In the genomic region with DNA sequence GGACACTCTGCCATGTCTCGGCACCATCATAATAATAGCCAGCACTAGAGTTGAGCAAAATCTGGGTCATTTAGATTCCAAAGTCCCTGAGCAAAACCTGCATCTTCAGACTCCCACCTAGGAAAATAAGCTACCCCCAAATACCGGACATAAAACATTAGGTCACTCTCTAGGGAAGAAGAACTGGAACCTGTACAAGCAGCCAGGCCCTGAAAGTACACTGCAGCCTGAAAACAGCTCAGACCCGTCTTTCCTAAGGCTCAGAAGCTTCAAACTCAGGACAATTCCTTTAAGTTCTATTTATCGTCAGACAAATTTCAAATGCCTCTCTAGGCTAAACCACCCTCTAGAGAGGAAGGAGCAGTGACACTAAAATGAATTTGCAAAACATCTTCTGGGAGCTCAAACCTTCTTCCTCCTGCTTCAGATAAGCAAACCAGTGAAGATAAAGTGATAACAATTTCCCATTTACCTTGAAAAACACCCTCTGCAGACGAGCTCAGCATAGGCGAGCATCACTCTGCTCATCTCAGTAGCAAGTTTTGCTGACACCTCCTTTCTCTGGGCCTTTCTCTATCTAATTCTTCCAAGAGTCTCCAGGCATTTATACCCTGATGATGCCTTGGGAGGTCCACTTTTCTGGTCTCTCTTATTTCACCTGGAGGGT, we compare ENCODE assay signal across 9 cellular contexts. TPM values are rescaled to one million over a fixed set of nuclear protein-coding genes. Genes with fewer than 3 reads are reported as not detected.
DNase-seq lines count a peak whose midpoint lies in the region; ATAC-seq and TF ChIP-seq lines count a peak whose summit lies in the region.
"Had no signal": no experiment of that assay in that cellular context is flagged by ENCODE, and none has a peak within 500 bp of the region (broad histone marks: within the 10 kb centered on the region; RNA-seq: fewer than 3 reads in every experiment).

No MANE protein-coding gene starts in this region.

- peaks cover 47% of the 10 kb centered on the region for H3K36me3 Mint-ChIP-seq in activated naive CD4-positive, alpha-beta T cell treated with anti-CD3 and anti-CD28 coated beads, Interleukin-2, amount 10 ng/mL, durations not matched to agents 7 days and 5 days
- H3K36me3 Mint-ChIP-seq in T-helper 17 cell (ENCODE audit: low read depth) (peaks cover 2% of the 10 kb centered on the region), type B pancreatic cell (peaks cover 3% of the 10 kb centered on the region)

- no peak for TF ChIP-seq CTCF in type B pancreatic cell (conservative IDR thresholded peaks at IDR 0.05)

- H3K27me3 Mint-ChIP-seq in activated naive CD4-positive, alpha-beta T cell treated with anti-CD3 and anti-CD28 coated beads, Interleukin-2, amount 10 ng/mL, durations not matched to agents 7 days and 5 days: no peaks in the 10 kb centered on the region
- no peaks in the 10 kb centered on the region for H3K27me3 Mint-ChIP-seq in T-helper 17 cell
- peaks cover 3% of the 10 kb centered on the region for H3K27me3 Mint-ChIP-seq in type B pancreatic cell

- H3K4me3 ChIP-seq in iPS-15b (ENCODE audit: low read depth, low read length): no peak overlapping the region

- no peaks in the 10 kb centered on the region for H3K27me3 ChIP-seq in iPS-15b (ENCODE audit: control insufficient read depth, insufficient read depth, low read length)

- H3K9me3 ChIP-seq in T-helper 17 cell (ENCODE audit: control insufficient read depth, low read length, poor library complexity, severe bottlenecking): no peaks in the 10 kb centered on the region
- no peaks in the 10 kb centered on the region for H3K9me3 ChIP-seq in iPS-15b (ENCODE audit: control insufficient read depth, insufficient read depth, low read length)

- H3K4me1 Mint-ChIP-seq in activated naive CD4-positive, alpha-beta T cell treated with anti-CD3 and anti-CD28 coated beads, Interleukin-2, amount 10 ng/mL, durations not matched to agents 7 days and 5 days: peaks cover 95% of the 10 kb centered on the region
- H3K4me1 Mint-ChIP-seq in T-helper 17 cell (peaks cover 80% of the 10 kb centered on the region), type B pancreatic cell (ENCODE audit: unreplicated experiment) (peaks cover 15% of the 10 kb centered on the region)

- peak; percentile 45 for DNase-seq in activated naive CD4-positive, alpha-beta T cell treated with anti-CD3 and anti-CD28 coated beads, Interleukin-2, amount 10 ng/mL, durations not matched to agents 7 days and 5 days
- no peak for DNase-seq in activated naive CD4-positive, alpha-beta T cell (lab: John Stamatoyannopoulos, UW)
- DNase-seq in T-helper 17 cell (no peak), type B pancreatic cell (ENCODE audit: extremely low spot score, unreplicated experiment) (no peak), DMS 273 treated with DMSO at 0.1 percent for 48 hours (lab: John Stamatoyannopoulos, UW) (no peak)

- peak overlapping the region; percentile 47 for H3K9ac ChIP-seq in iPS-15b (ENCODE audit: low read depth, low read length)

- H3K36me3 ChIP-seq in iPS-15b (ENCODE audit: control insufficient read depth, insufficient read depth, low read length): no peaks in the 10 kb centered on the region

- ATAC-seq in T-helper 17 cell (peak; percentile 63), HG03521 (IDR thresholded peaks at IDR 0.05; ENCODE audit: unreplicated experiment) (no peak), HG03159 (IDR thresholded peaks at IDR 0.05; ENCODE audit: unreplicated experiment) (no peak)
- ATAC-seq: HCT116 had no signal

- CTCF ChIA-PET in activated naive CD4-positive, alpha-beta T cell treated with anti-CD3 and anti-CD28 coated beads, Interleukin-2, amount 10 ng/mL, durations not matched to agents 7 days and 5 days (lab: Charles Lee): interaction anchor here (2.0 kb wide), 1 partner anchor 177 kb away, joined by 12 read pairs; no protein-coding TSS in a partner anchor

- peak overlapping the region; percentile 27 for H3K4me3 Mint-ChIP-seq in activated naive CD4-positive, alpha-beta T cell treated with anti-CD3 and anti-CD28 coated beads, Interleukin-2, amount 10 ng/mL, durations not matched to agents 7 days and 5 days
- peak overlapping the region; percentile 88 for H3K4me3 Mint-ChIP-seq in T-helper 17 cell
- H3K4me3 Mint-ChIP-seq in type B pancreatic cell: peak overlapping the region; percentile 40

- H3K4me1 ChIP-seq in iPS-15b (ENCODE audit: control insufficient read depth, insufficient read depth, low read length): no peaks in the 10 kb centered on the region

- H3K9me3 Mint-ChIP-seq in activated naive CD4-positive, alpha-beta T cell treated with anti-CD3 and anti-CD28 coated beads, Interleukin-2, amount 10 ng/mL, durations not matched to agents 7 days and 5 days: no peaks in the 10 kb centered on the region
- no peaks in the 10 kb centered on the region for H3K9me3 Mint-ChIP-seq in type B pancreatic cell

- peak overlapping the region; percentile 88 for H3K27ac Mint-ChIP-seq in activated naive CD4-positive, alpha-beta T cell treated with anti-CD3 and anti-CD28 coated beads, Interleukin-2, amount 10 ng/mL, durations not matched to agents 7 days and 5 days
- H3K27ac Mint-ChIP-seq in T-helper 17 cell: peak overlapping the region; percentile 98
- H3K27ac Mint-ChIP-seq in type B pancreatic cell: peak overlapping the region; percentile 14

RNA-seq across cellular contexts. Expression of gene ADAM19, which starts 34.0 kb away (rescaled TPM):
- total RNA-seq in T-helper 17 cell: 100 to 1,000 TPM; 130 to 140 TPM
- 9.3 and 15.8 TPM in 2 replicates for total RNA-seq in type B pancreatic cell (ENCODE audit: low replicate concordance)

Comparison
In these comparisons a context has a peak if more than half of its experiments do, and no peak if none do; other contexts are left out.
1. H3K27ac Mint-ChIP-seq: peak in every context shown above with its lines; median percentile 98 in T-helper 17 cell; 88 in activated naive CD4-positive, alpha-beta T cell treated with anti-CD3 and anti-CD28 coated beads, Interleukin-2, amount 10 ng/mL, durations not matched to agents 7 days and 5 days; 14 in type B pancreatic cell.
2. H3K4me3 Mint-ChIP-seq: peak in every context shown above with its lines; median percentile 88 in T-helper 17 cell; 40 in type B pancreatic cell; 27 in activated naive CD4-positive, alpha-beta T cell treated with anti-CD3 and anti-CD28 coated beads, Interleukin-2, amount 10 ng/mL, durations not matched to agents 7 days and 5 days.